In genomic region chr7:27202018-27202740, GRCh38 we compare ENCODE assay signal across 11 cellular contexts. TPM values are rescaled to one million over a fixed set of nuclear protein-coding genes. Genes with fewer than 3 reads are reported as not detected.
DNase-seq lines count a peak whose midpoint lies in the region; ATAC-seq and TF ChIP-seq lines count a peak whose summit lies in the region.
"Had no signal": no experiment of that assay in that cellular context is flagged by ENCODE, and none has a peak within 500 bp of the region (broad histone marks: within the 10 kb centered on the region; RNA-seq: fewer than 3 reads in every experiment).

No MANE protein-coding gene starts in this region.

- no peak overlapping the region for H3K18ac ChIP-seq in neuronal stem cell (ENCODE audit: low read length)

- no CpG with 5 or more reads among the region's 29 CpGs for WGBS in neuronal stem cell (ENCODE audit: extremely low coverage in 2 of 2, insufficient read length in 2 of 2, insufficient replicate concordance in 1 of 2), 2 donors

- H3K36me3 ChIP-seq in colonic mucosa (no peaks in the 10 kb centered on the region), neuronal stem cell (replicated peaks in 1 of 2; ENCODE audit: control insufficient read depth in 2 of 2, insufficient read depth in 2 of 2, low read length in 2 of 2) (no peaks in the 10 kb centered on the region)

- H3K4me2 ChIP-seq in neuronal stem cell (ENCODE audit: insufficient read depth, low read length, poor library complexity, severe bottlenecking) = no peak overlapping the region

- no peak overlapping the region for H2BK120ac ChIP-seq in neuronal stem cell (ENCODE audit: low read depth, low read length)

- H3K9me3 ChIP-seq in colonic mucosa (no peaks in the 10 kb centered on the region), neuronal stem cell (replicated peaks in 1 of 2; ENCODE audit: control insufficient read depth in 2 of 2, insufficient read depth in 1 of 2, low read depth in 1 of 2, low read length in 2 of 2) (no peaks in the 10 kb centered on the region)
- H3K9me3 ChIP-seq: Caco-2 had no signal

- H3K4ac ChIP-seq in neuronal stem cell (ENCODE audit: low read length) = no peak overlapping the region

- TF ChIP-seq CTCF in colonic mucosa (IDR thresholded peaks at IDR 0.05) = no peak

- H3K14ac ChIP-seq in neuronal stem cell (ENCODE audit: low read length) = no peak overlapping the region

- H3K4me1 ChIP-seq in colonic mucosa (no peaks in the 10 kb centered on the region), neuronal stem cell (ENCODE audit: control insufficient read depth in 2 of 2, insufficient read depth in 1 of 2, low read depth in 1 of 2, low read length in 2 of 2) (peaks cover 0 to 1% of the 10 kb centered on the region in 2 donors)

- no peak overlapping the region for H4K91ac ChIP-seq in neuronal stem cell (ENCODE audit: low read depth, low read length, poor library complexity)

- no peaks in the 10 kb centered on the region for H3K79me1 ChIP-seq in neuronal stem cell (ENCODE audit: low read depth, low read length)

- H3K9me3 Mint-ChIP-seq in IgD-negative memory B cell = peaks cover 0 to 5% (median 3%) of the 10 kb centered on the region in 3 donors

- H3K27ac ChIP-seq in colonic mucosa = peak overlapping the region; percentile 92
- H3K27ac ChIP-seq in neuronal stem cell (replicated peaks; ENCODE audit: low read length) = no peak overlapping the region
- H3K27ac ChIP-seq: coronary artery had no signal

- H3K9ac ChIP-seq in colonic mucosa (ENCODE audit: low read depth in 2 of 2, low read length in 2 of 2) = peak overlapping the region; percentile 38 to 93
- H3K9ac ChIP-seq in neuronal stem cell (ENCODE audit: low read depth, low read length, poor library complexity) = no peak overlapping the region

- H2BK15ac ChIP-seq in neuronal stem cell (ENCODE audit: low read length) = no peak overlapping the region

- H3K4me3 ChIP-seq in colonic mucosa (peak overlapping the region; percentile 32), neuronal stem cell (ENCODE audit: low read length in 2 of 2) (no peak overlapping the region)

- DNase-seq in colonic mucosa (peak; percentile 32), neuronal stem cell (ENCODE audit: low spot score) (no peak), NCI-H526 (lab: John Stamatoyannopoulos, UW) (no peak)
- DNase-seq: activated CD4-positive, alpha-beta T cell treated with anti-CD3 and anti-CD28 coated beads, Interleukin-2, amount 50 U/mL, for 48 hours; Caco-2; NCI-H1930 had no signal

- H3K27ac Mint-ChIP-seq in IgD-negative memory B cell = peak overlapping the region; percentile 59 to 97 (median 95)

- peak overlapping the region; percentile 13 for H3K23ac ChIP-seq in neuronal stem cell (ENCODE audit: low read depth, low read length, poor library complexity)

- H2BK12ac ChIP-seq in neuronal stem cell (ENCODE audit: low read length) = no peak overlapping the region

- peak overlapping the region; percentile 16 to 84 (median 64) for H3K4me3 Mint-ChIP-seq in IgD-negative memory B cell

- no peak overlapping the region for H2AK5ac ChIP-seq in neuronal stem cell (ENCODE audit: low read depth, low read length)

- H4K8ac ChIP-seq in neuronal stem cell (ENCODE audit: low read depth, low read length) = no peak overlapping the region

- H3K36me3 Mint-ChIP-seq in IgD-negative memory B cell = no peaks in the 10 kb centered on the region

- no peak overlapping the region for H2BK5ac ChIP-seq in neuronal stem cell (ENCODE audit: low read length)

- peaks cover 8 to 36% (median 19%) of the 10 kb centered on the region in 3 donors for H3K4me1 Mint-ChIP-seq in IgD-negative memory B cell

- no peak overlapping the region for H2AFZ ChIP-seq in neuronal stem cell (ENCODE audit: low read length)

- H3K27me3 Mint-ChIP-seq in IgD-negative memory B cell = peaks cover 85% of the 10 kb centered on the region

- no peak for ATAC-seq in HG03439 (IDR thresholded peaks at IDR 0.05; ENCODE audit: unreplicated experiment)
- no peak for ATAC-seq in GM19452 (IDR thresholded peaks at IDR 0.05; ENCODE audit: unreplicated experiment)

- intact Hi-C loops in colonic mucosa (cut with DNase I) = no loop called here

- H3K27me3 ChIP-seq in colonic mucosa (peaks cover 4% of the 10 kb centered on the region), neuronal stem cell (ENCODE audit: control insufficient read depth in 3 of 3, insufficient read depth in 3 of 3, low read depth in 1 of 3, low read length in 3 of 3) (peaks cover 73 to 97% (median 94%) of the 10 kb centered on the region in 3 experiments)

RNA-seq across cellular contexts. Expression of gene HOXA13, which starts 2.3 kb away (rescaled TPM):
- not detected for polyA plus RNA-seq in IgD-negative memory B cell
- 10 to 100 TPM; 22.7 to 33.8 TPM for total RNA-seq in colonic mucosa
- not detected for polyA plus RNA-seq in neuronal stem cell (2013, experiment 1 of 2)
- polyA plus RNA-seq in neuronal stem cell (2013, experiment 2 of 2) = not detected
- total RNA-seq: omental fat pad had no signal

RNA-seq across cellular contexts. Expression of gene HOXA11, which starts 17.1 kb away (rescaled TPM):
- polyA plus RNA-seq in IgD-negative memory B cell = not detected
- 1 to 10 TPM; 2.9 to 3.7 TPM for total RNA-seq in colonic mucosa
- not detected for polyA plus RNA-seq in neuronal stem cell (2013, experiment 1 of 2)
- not detected for polyA plus RNA-seq in neuronal stem cell (2013, experiment 2 of 2)
- total RNA-seq: omental fat pad had no signal

RNA-seq across cellular contexts. Expression of gene HOXA10, which starts 28.1 kb away (rescaled TPM):
- 0.70 TPM for polyA plus RNA-seq in IgD-negative memory B cell
- 10 to 100 TPM; 25.4 to 26.0 TPM for total RNA-seq in colonic mucosa
- not detected for polyA plus RNA-seq in neuronal stem cell (2013, experiment 1 of 2)
- not detected for polyA plus RNA-seq in neuronal stem cell (2013, experiment 2 of 2)

RNA-seq across cellular contexts. Expression of gene HOXA9, which starts 36.8 kb away (rescaled TPM):
- polyA plus RNA-seq in IgD-negative memory B cell = 0.20 TPM
- total RNA-seq in colonic mucosa = 10 to 100 TPM; 19.5 to 22.1 TPM
- not detected for polyA plus RNA-seq in neuronal stem cell (2013, experiment 1 of 2)
- polyA plus RNA-seq in neuronal stem cell (2013, experiment 2 of 2) = not detected

RNA-seq across cellular contexts. Expression of gene EVX1, which starts 40.4 kb away (rescaled TPM):
- polyA plus RNA-seq in IgD-negative memory B cell = not detected
- total RNA-seq in colonic mucosa = 1 to 10 TPM in 1 of 2 donors, under 1 TPM in 1; 0.32 to 1.5 TPM
- polyA plus RNA-seq in neuronal stem cell (2013, experiment 1 of 2) = not detected
- polyA plus RNA-seq in neuronal stem cell (2013, experiment 2 of 2) = not detected
- total RNA-seq: Caco-2, omental fat pad had no signal
